In the genomic region with DNA sequence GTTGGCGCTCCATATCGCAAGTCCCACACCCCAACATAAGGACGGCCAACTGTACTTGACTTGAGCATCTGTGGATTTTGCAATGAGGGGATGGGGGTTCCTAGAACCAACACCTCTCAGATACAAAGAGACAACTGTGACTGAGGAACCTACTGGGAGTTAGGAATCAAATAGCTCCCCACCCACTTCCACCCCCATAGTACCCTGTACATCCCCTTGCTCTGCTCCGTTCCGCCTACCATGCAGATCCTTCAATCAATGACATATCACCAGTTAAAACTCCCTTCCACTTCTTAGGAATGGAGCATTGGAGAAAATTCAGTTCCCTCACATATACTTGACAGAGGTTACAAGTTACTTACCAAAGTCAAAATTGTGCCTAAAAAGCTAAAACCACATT, we compare ENCODE assay signal across 9 cellular contexts.
"Had no signal": no experiment of that assay in that cellular context is flagged by ENCODE, and none has a peak within 500 bp of the region (broad histone marks: within the 10 kb centered on the region; RNA-seq: fewer than 3 reads in every experiment).

No MANE protein-coding gene starts in this region.

- DNase-seq: H9, HCEC 1CT, HFFc6, KBM-7 had no signal

- H3K9ac ChIP-seq: KMS-11 had no signal

- H3K27ac ChIP-seq: HL-60, KMS-11 had no signal

- H3K4me3 Mint-ChIP-seq: GM23338, H9, HFFc6 had no signal

- H3K4me2 ChIP-seq: GM23338, KMS-11 had no signal

- H2AFZ ChIP-seq: GM23338 had no signal

- H3K4me3 ChIP-seq: GM23338 had no signal

- H3K27ac Mint-ChIP-seq: GM23338, H9, HFFc6, IgD-negative memory B cell had no signal

- ATAC-seq: GM23338, HepG2 had no signal

- H3K27me3 Mint-ChIP-seq: IgD-negative memory B cell had no signal

- H3K9me3 Mint-ChIP-seq: GM23338, H9, HFFc6 had no signal

- H3K36me3 Mint-ChIP-seq: IgD-negative memory B cell had no signal
